Comparison of ENCODE assay signal across 23 cellular contexts in the genomic region with DNA sequence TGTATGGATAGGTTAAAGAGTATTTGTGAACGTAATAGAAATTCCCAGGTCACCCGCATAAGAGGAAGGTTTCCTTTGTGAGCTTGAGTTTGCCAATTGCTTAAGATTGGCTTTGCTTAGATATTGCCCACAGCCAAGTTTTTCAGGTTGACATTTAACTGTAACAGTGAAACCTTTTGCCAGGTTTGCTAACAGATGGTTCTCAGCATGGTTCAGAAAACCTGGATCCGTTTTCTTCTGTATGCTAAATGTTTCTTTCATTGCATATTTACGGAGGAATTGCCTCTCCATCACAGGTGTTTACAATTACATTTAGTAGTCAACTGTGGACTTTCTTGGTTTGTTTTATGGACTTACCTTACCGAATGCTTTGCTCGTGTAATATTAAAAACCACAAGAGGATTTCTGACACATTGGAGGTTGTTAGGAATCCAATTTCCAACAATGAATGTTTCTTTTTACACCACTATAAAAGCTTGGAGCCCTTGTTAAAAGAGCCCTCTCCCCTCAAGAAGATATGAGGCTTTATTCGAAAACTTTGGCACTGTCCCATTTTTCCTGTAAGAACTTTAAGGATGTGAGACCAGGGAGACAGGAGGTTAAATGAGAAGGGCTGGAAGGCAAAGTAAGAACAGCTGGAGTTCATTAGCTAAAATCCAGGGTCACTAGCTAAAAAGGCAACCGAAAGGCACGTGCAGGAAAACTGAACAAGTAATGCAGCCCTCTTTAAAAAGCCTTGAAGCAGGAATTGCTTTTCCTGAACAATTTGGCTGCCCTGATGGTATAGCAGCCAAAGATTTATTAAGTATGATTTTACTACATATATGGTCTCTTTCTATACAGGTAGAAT. TPM values are rescaled to one million over a fixed set of nuclear protein-coding genes. Genes with fewer than 3 reads are reported as not detected.
A peak's percentile ranks its signal among the peaks of the same experiment; 100 is the strongest.
DNase-seq lines count a peak whose midpoint lies in the region; ATAC-seq and TF ChIP-seq lines count a peak whose summit lies in the region.
"Had no signal": no experiment of that assay in that cellular context is flagged by ENCODE, and none has a peak within 500 bp of the region (broad histone marks: within the 10 kb centered on the region; RNA-seq: fewer than 3 reads in every experiment).

No MANE protein-coding gene starts in this region.

- no peak for TF ChIP-seq CTCF in AG10803 (conservative IDR thresholded peaks at IDR 0.05; ENCODE audit: low read length)

- peak; percentile 65 for DNase-seq in AG10803 (ENCODE audit: low read depth)
- DNase-seq in M059J (ENCODE audit: low read depth): peak; percentile 40
- peak; percentile 59 for DNase-seq in left kidney (ENCODE audit: low read depth, low spot score)
- no peak for DNase-seq in NCI-H345 treated with DMSO at 0.1 percent for 48 hours (lab: John Stamatoyannopoulos, UW; ENCODE audit: unreplicated experiment)
- DNase-seq in HCEC 1CT: no peak
- DNase-seq in NCI-H2227 treated with DMSO at 0.1 percent for 48 hours (lab: John Stamatoyannopoulos, UW): no peak
- DNase-seq in T1000 (lab: John Stamatoyannopoulos, UW): no peak
- DNase-seq: activated CD4-positive, alpha-beta T cell treated with anti-CD3 and anti-CD28 coated beads, Interleukin-2, amount 50 U/mL, for 48 hours; activated CD4-positive, CD25-positive, alpha-beta regulatory T cell; activated effector memory CD4-positive, alpha-beta T cell treated with Interleukin-2 at 50 U/mL for 16 hours; esophagus squamous epithelium; immature natural killer cell; left ventricle myocardium superior; midbrain; natural killer cell; NCI-H1436 treated with DMSO at 0.1 percent for 48 hours; NCI-H510A; sigmoid colon; stimulated activated CD8-positive, alpha-beta memory T cell treated with anti-CD3 and anti-CD28 coated beads, Interleukin-4, amount 100 ng/mL, for 48 hours; T-helper 9 cell; transverse colon had no signal

- ATAC-seq in SK-N-SH treated with all-trans-retinoic acid at 6 μM for 48 hours: peak; percentile 72
- ATAC-seq: left ventricle myocardium superior, natural killer cell had no signal

- H3K4me3 ChIP-seq in AG10803 (ENCODE audit: low read length): no peak overlapping the region
- H3K4me3 ChIP-seq: esophagus squamous epithelium, sigmoid colon, transverse colon had no signal

TF ChIP-seq in SK-N-SH treated with all-trans-retinoic acid at 6 μM for 48 hours, 23 proteins besides CTCF, POLR2A, EP300 and RAD21:
- TF ChIP-seq TCF4 (CRISPR knock-in tag; IDR thresholded peaks at IDR 0.05; ENCODE audit: borderline replicate concordance) (peak; percentile 63; the same call in 1 of the 2 replicates), ZFP3 (CRISPR knock-in tag; IDR thresholded peaks at IDR 0.05) (no peak)

RNA-seq across cellular contexts. Expression of a gene that starts 7.9 kb away (rescaled TPM):
- 7.0 and 17.6 TPM in 2 replicates for total RNA-seq in M059J (2014; rRNA removed; shearing (Covaris generic))
- total RNA-seq: H1 had no signal

RNA-seq across cellular contexts. Expression of a gene that starts 33.5 kb away (rescaled TPM):
- 23.5 and 28.2 TPM in 2 replicates for total RNA-seq in M059J (2014; rRNA removed; shearing (Covaris generic))

Comparison
In these comparisons a context has a peak if more than half of its experiments do, and no peak if none do; other contexts are left out.
1. DNase-seq: peak in AG10803 (single experiment), M059J (single experiment) and left kidney (single experiment); none in NCI-H345 treated with DMSO at 0.1 percent for 48 hours (single experiment), HCEC 1CT (single experiment), NCI-H2227 treated with DMSO at 0.1 percent for 48 hours (single experiment) and T1000 (single experiment).